Comparison of ENCODE assay signal across 21 cellular contexts in the genomic region with DNA sequence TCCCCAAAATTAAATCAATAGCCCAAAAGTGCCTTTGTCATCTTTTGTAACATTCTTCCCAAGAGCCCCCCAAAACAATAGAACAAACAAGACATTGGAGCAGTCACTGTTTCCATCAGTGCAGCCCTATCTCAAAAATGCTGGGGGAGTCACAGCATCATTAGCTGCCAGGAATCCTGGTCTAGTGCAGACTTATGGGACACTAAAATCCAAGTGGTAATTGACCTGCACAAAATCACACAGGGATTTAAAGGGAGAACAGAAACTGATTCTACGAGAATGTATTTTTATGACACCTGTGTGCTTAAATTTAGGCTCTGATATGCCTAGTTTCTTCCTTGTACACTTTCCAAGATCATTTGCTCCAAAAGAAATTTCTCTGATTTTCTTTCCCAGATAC.
DNase-seq lines count a peak whose midpoint lies in the region; ATAC-seq and TF ChIP-seq lines count a peak whose summit lies in the region.
"Had no signal": no experiment of that assay in that cellular context is flagged by ENCODE, and none has a peak within 500 bp of the region (broad histone marks: within the 10 kb centered on the region; RNA-seq: fewer than 3 reads in every experiment).

No MANE protein-coding gene starts in this region.

- WGBS in mesenchymal stem cell = 100% methylated on average over 1 of the region's 1 CpG

- H3K18ac ChIP-seq in mesenchymal stem cell (ENCODE audit: low read depth in 1 of 2, low read length in 2 of 2) = no peak overlapping the region

- H4K8ac ChIP-seq in mesenchymal stem cell (ENCODE audit: low read length) = no peak overlapping the region

- H2BK120ac ChIP-seq in mesenchymal stem cell (ENCODE audit: low read depth, low read length) = peak overlapping the region; percentile 3

- no peaks in the 10 kb centered on the region for H3K9me3 ChIP-seq in mesenchymal stem cell (ENCODE audit: control insufficient read depth, low read length)
- H3K9me3 ChIP-seq in tibial artery = peaks cover 0 to 3% (median 0%) of the 10 kb centered on the region in 3 donors
- H3K9me3 ChIP-seq: ovary had no signal

- H3K4me3 ChIP-seq in brain microvascular endothelial cell (ENCODE audit: low read depth, low read length) (no peak overlapping the region), mesenchymal stem cell (ENCODE audit: insufficient read depth in 1 of 2, low read depth in 1 of 2, low read length in 2 of 2) (no peak overlapping the region), tibial artery (no peak overlapping the region)
- H3K4me3 ChIP-seq: esophagus squamous epithelium, ovary, right atrium auricular region had no signal

- H3K4me1 ChIP-seq in mesenchymal stem cell (ENCODE audit: control insufficient read depth, insufficient read depth, low read depth, low read length) (peaks cover 2% of the 10 kb centered on the region), tibial artery (peaks cover 0 to 26% (median 4%) of the 10 kb centered on the region in 4 donors)
- H3K4me1 ChIP-seq: right atrium auricular region had no signal

- TF ChIP-seq CTCF in brain microvascular endothelial cell (IDR thresholded peaks at IDR 0.05; ENCODE audit: low read depth, low read length, missing control alignments) = no peak
- no peak for TF ChIP-seq CTCF in tibial artery (IDR thresholded peaks at IDR 0.05)

- no peak overlapping the region for H4K91ac ChIP-seq in mesenchymal stem cell (ENCODE audit: low read length)

- H3K9ac ChIP-seq in mesenchymal stem cell (ENCODE audit: low read length) = no peak overlapping the region

- intact Hi-C loops in tibial artery (cut with DNase I; ENCODE audit: low total_unique reads) = no loop called here

- no peak overlapping the region for H2AFZ ChIP-seq in mesenchymal stem cell (ENCODE audit: low read depth, low read length)

- H3K14ac ChIP-seq in mesenchymal stem cell (ENCODE audit: low read length in 2 of 2) = no peak overlapping the region

- no peak overlapping the region for H2BK5ac ChIP-seq in mesenchymal stem cell (ENCODE audit: low read depth, low read length, poor library complexity, severe bottlenecking)

- no peaks in the 10 kb centered on the region for H3K27me3 ChIP-seq in brain microvascular endothelial cell (replicated peaks)
- H3K27me3 ChIP-seq in mesenchymal stem cell (ENCODE audit: control insufficient read depth in 1 of 2, insufficient read depth in 1 of 2, low read length in 2 of 2) = no peaks in the 10 kb centered on the region
- H3K27me3 ChIP-seq in tibial artery = no peaks in the 10 kb centered on the region
- H3K27me3 ChIP-seq: esophagus squamous epithelium, ovary, right atrium auricular region had no signal

- DNase-seq in M059J (ENCODE audit: low read depth) = peak; percentile 64
- DNase-seq in brain microvascular endothelial cell = no peak
- DNase-seq in mesenchymal stem cell = no peak
- no peak for DNase-seq in tibial artery
- DNase-seq: activated CD4-positive, alpha-beta T cell treated with anti-CD3 and anti-CD28 coated beads for 36 hours; activated T-cell treated with anti-CD3 and anti-CD28 coated beads, Interleukin-2, amount 50 U/mL, for 4 hours; esophagus squamous epithelium; KG1; naive thymus-derived CD4-positive, alpha-beta T cell; NCI-H1436 treated with DMSO at 0.1 percent for 48 hours; NCI-H526; ovary; stimulated activated CD4-positive, alpha-beta T cell treated with anti-CD3 and anti-CD28 coated beads, Interleukin-12 subunit alpha, Interleukin-12 subunit beta, amount 100 ng/mL, for 4 hours; stimulated activated CD4-positive, alpha-beta T cell treated with anti-CD3 and anti-CD28 coated beads, Interleukin-4, amount 100 ng/mL, for 24 hours; stimulated activated naive B cell treated with anti-CD40 and anti-IgM and Interleukin-4, amounts not matched to agents 10 μg/mL and 1 μg/mL and 100 μg/mL, for 72 hours; T-helper 17 cell had no signal

- peak overlapping the region; percentile 42 for H3K4me2 ChIP-seq in mesenchymal stem cell (ENCODE audit: low read length, poor library complexity, severe bottlenecking)

- H3K23ac ChIP-seq in mesenchymal stem cell (ENCODE audit: low read length in 2 of 2) = no peak overlapping the region

- peak overlapping the region; percentile 71 for H3K27ac ChIP-seq in brain microvascular endothelial cell
- peak overlapping the region; percentile 52 for H3K27ac ChIP-seq in mesenchymal stem cell (ENCODE audit: low read length, poor library complexity, severe bottlenecking)
- H3K27ac ChIP-seq in tibial artery = peak overlapping the region; percentile 33 to 62
- H3K27ac ChIP-seq: ovary had no signal

- no peak overlapping the region for H2BK12ac ChIP-seq in mesenchymal stem cell (ENCODE audit: low read length in 2 of 2)

- no peak overlapping the region for H3K4ac ChIP-seq in mesenchymal stem cell (ENCODE audit: low read depth in 1 of 2, low read length in 2 of 2)

- in situ Hi-C loops in brain microvascular endothelial cell (cut with HindIII; ENCODE audit: low pct_ligation_motif_present, low sequenced_read_pairs) = no loop called here

- peak overlapping the region; percentile 57 for H2AK5ac ChIP-seq in mesenchymal stem cell (ENCODE audit: low read length, severe bottlenecking)

- H3K36me3 ChIP-seq in brain microvascular endothelial cell (replicated peaks) (no peaks in the 10 kb centered on the region), mesenchymal stem cell (ENCODE audit: control insufficient read depth in 1 of 2, insufficient read depth in 2 of 2, low read depth in 1 of 2, low read length in 2 of 2) (peaks cover 7 to 10% of the 10 kb centered on the region in 2 experiments), tibial artery (peaks cover 0 to 5% (median 0%) of the 10 kb centered on the region in 3 donors)
- H3K36me3 ChIP-seq: esophagus squamous epithelium, ovary, right atrium auricular region had no signal

- peaks cover 24% of the 10 kb centered on the region for H3K79me1 ChIP-seq in mesenchymal stem cell (replicated peaks; ENCODE audit: low read length, poor library complexity, severe bottlenecking)

- ATAC-seq in GM21825 (IDR thresholded peaks at IDR 0.05; ENCODE audit: unreplicated experiment) (no peak), GM21717 (IDR thresholded peaks at IDR 0.05; ENCODE audit: unreplicated experiment) (no peak), HG03097 (IDR thresholded peaks at IDR 0.05; ENCODE audit: low FRiP score, unreplicated experiment) (no peak), GM21360 (IDR thresholded peaks at IDR 0.05; ENCODE audit: unreplicated experiment) (no peak)
- ATAC-seq: activated CD4-positive, alpha-beta T cell treated with anti-CD3 and anti-CD28 coated beads for 36 hours; activated T-cell treated with anti-CD3 and anti-CD28 coated beads, Interleukin-2, amount 50 U/mL, for 4 hours; naive thymus-derived CD4-positive, alpha-beta T cell; stimulated activated naive B cell treated with anti-CD40 and anti-IgM and Interleukin-4, amounts not matched to agents 10 μg/mL and 1 μg/mL and 100 μg/mL, for 72 hours; T-helper 17 cell had no signal

- no peak overlapping the region for H2BK15ac ChIP-seq in mesenchymal stem cell (ENCODE audit: low read depth, poor library complexity, severe bottlenecking)
